Comparison of ENCODE assay signal across 13 cellular contexts in the genomic region with DNA sequence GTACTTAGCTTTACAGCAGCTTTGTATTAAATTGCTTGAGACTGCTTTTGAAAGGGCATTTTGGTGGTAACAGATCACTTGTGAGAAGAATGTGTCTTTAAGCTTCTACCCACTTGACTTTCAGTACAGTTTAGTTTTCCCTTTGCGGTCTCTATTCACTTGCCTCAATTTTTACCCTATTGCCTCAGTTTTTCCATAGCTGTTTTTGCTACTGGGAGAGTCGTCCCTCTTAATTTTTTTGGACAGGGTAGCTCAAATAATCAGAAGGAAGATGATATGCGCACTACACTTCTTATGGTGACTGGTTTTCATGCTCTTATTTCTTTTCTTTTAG. TPM values are rescaled to one million over a fixed set of nuclear protein-coding genes. Genes with fewer than 3 reads are reported as not detected.
DNase-seq lines count a peak whose midpoint lies in the region; ATAC-seq and TF ChIP-seq lines count a peak whose summit lies in the region.
"Had no signal": no experiment of that assay in that cellular context is flagged by ENCODE, and none has a peak within 500 bp of the region (broad histone marks: within the 10 kb centered on the region; RNA-seq: fewer than 3 reads in every experiment).

No MANE protein-coding gene starts in this region.

- peak overlapping the region; percentile 81 for H3K4me3 Mint-ChIP-seq in activated naive CD8-positive, alpha-beta T cell
- no peak overlapping the region for H3K4me3 Mint-ChIP-seq in osteocyte (ENCODE audit: unreplicated experiment)
- H3K4me3 Mint-ChIP-seq in H9 = no peak overlapping the region
- H3K4me3 Mint-ChIP-seq: HFFc6 had no signal

- H3K23ac ChIP-seq in H9 (ENCODE audit: insufficient read length, low read depth, low read length) = no peak overlapping the region

- no peak overlapping the region for H4K8ac ChIP-seq in H9 (replicated peaks; ENCODE audit: insufficient read length, low read depth, low read length)

- no peaks in the 10 kb centered on the region for H3K4me1 ChIP-seq in H9 (ENCODE audit: insufficient read depth, low read length)

- H3K27ac Mint-ChIP-seq in activated naive CD8-positive, alpha-beta T cell = peak overlapping the region; percentile 91
- H3K27ac Mint-ChIP-seq in osteocyte (ENCODE audit: unreplicated experiment) = peak overlapping the region; percentile 76
- no peak overlapping the region for H3K27ac Mint-ChIP-seq in H9
- H3K27ac Mint-ChIP-seq: HFFc6 had no signal

- no peak overlapping the region for H3K14ac ChIP-seq in H9 (ENCODE audit: insufficient read depth, low read length)

- no peaks in the 10 kb centered on the region for H3K27me3 Mint-ChIP-seq in activated naive CD8-positive, alpha-beta T cell
- H3K27me3 Mint-ChIP-seq in osteocyte (ENCODE audit: unreplicated experiment) (no peaks in the 10 kb centered on the region), H9 (ENCODE audit: low read depth) (no peaks in the 10 kb centered on the region)

- H3K9me3 ChIP-seq in H9 (ENCODE audit: control insufficient read depth, low read depth, low read length) = no peaks in the 10 kb centered on the region
- H3K9me3 ChIP-seq: esophagus squamous epithelium had no signal

- no peak overlapping the region for H2BK15ac ChIP-seq in H9 (ENCODE audit: low read depth, low read length)

- no peak overlapping the region for H3K4ac ChIP-seq in H9 (ENCODE audit: low read depth, low read length)

- peaks cover 65% of the 10 kb centered on the region for H3K4me1 Mint-ChIP-seq in activated naive CD8-positive, alpha-beta T cell (ENCODE audit: low read depth)
- H3K4me1 Mint-ChIP-seq in osteocyte (ENCODE audit: unreplicated experiment) (peaks cover 55% of the 10 kb centered on the region), H9 (no peaks in the 10 kb centered on the region)

- ATAC-seq in activated CD4-positive, CD25-positive, alpha-beta regulatory T cell treated with anti-CD3 and anti-CD28 coated beads, Interleukin-2, amount 50 U/mL, for 24 hours = peak; percentile 14 to 29
- peak; percentile 29 for ATAC-seq in HG03442 (IDR thresholded peaks at IDR 0.05; ENCODE audit: unreplicated experiment)

- H3K56ac ChIP-seq in H9 (ENCODE audit: insufficient read length, low read depth, low read length) = no peak overlapping the region

- no peak overlapping the region for H4K91ac ChIP-seq in H9 (ENCODE audit: insufficient read length, low read depth, low read length)

- H2BK120ac ChIP-seq in H9 (ENCODE audit: low read depth, low read length, poor library complexity, severe bottlenecking) = no peak overlapping the region

- peaks cover 9% of the 10 kb centered on the region; the same call in 1 of the 2 replicates for H3K79me2 ChIP-seq in H9 (ENCODE audit: insufficient read depth, low read length)

- no peak for DNase-seq in activated CD4-positive, CD25-positive, alpha-beta regulatory T cell (lab: John Stamatoyannopoulos, UW)
- DNase-seq in osteocyte (ENCODE audit: extremely low spot score, unreplicated experiment) = no peak
- DNase-seq in H9 = no peak
- no peak for DNase-seq in NCI-H128 (lab: John Stamatoyannopoulos, UW; ENCODE audit: unreplicated experiment)
- DNase-seq in NCI-H510A (lab: John Stamatoyannopoulos, UW) = no peak
- DNase-seq: activated CD4-positive, alpha-beta T cell treated with anti-CD3 and anti-CD28 coated beads, Interleukin-2, amount 50 U/mL, for 48 hours; esophagus squamous epithelium; HFFc6; RPMI8226 had no signal

- H3K9me3 Mint-ChIP-seq in activated naive CD8-positive, alpha-beta T cell (ENCODE audit: low read depth) = no peaks in the 10 kb centered on the region
- H3K9me3 Mint-ChIP-seq in osteocyte (ENCODE audit: unreplicated experiment) = no peaks in the 10 kb centered on the region
- no peaks in the 10 kb centered on the region for H3K9me3 Mint-ChIP-seq in H9
- H3K9me3 Mint-ChIP-seq: HFFc6 had no signal

- no peak overlapping the region for H3T11ph ChIP-seq in H9 (ENCODE audit: low read length)

- H3K27me3 ChIP-seq in H9 (ENCODE audit: insufficient read depth, low read length) = no peaks in the 10 kb centered on the region
- H3K27me3 ChIP-seq: esophagus squamous epithelium had no signal

- no peak overlapping the region for H3K4me2 ChIP-seq in H9 (ENCODE audit: insufficient read depth, insufficient read length, low read length)

- H2BK20ac ChIP-seq in H9 (ENCODE audit: low read depth, low read length, poor library complexity, severe bottlenecking) = no peak overlapping the region

- H2BK5ac ChIP-seq in H9 (ENCODE audit: insufficient read length, low read length) = no peak overlapping the region

- no peak overlapping the region for H3K27ac ChIP-seq in H9 (ENCODE audit: insufficient read length, low read depth, low read length)
- H3K27ac ChIP-seq: 22Rv1, esophagus squamous epithelium had no signal

- H4K20me1 ChIP-seq in H9 (ENCODE audit: control insufficient read depth, insufficient read depth, insufficient read length) = no peaks in the 10 kb centered on the region

- H4K5ac ChIP-seq in H9 (ENCODE audit: insufficient read length, low read depth, low read length) = no peak overlapping the region

- H3K18ac ChIP-seq in H9 (ENCODE audit: insufficient read length, low read depth, low read length) = no peak overlapping the region

- no peak overlapping the region for H2BK12ac ChIP-seq in H9 (ENCODE audit: insufficient read length, low read depth, low read length)

- peaks cover 8% of the 10 kb centered on the region for H3K79me1 ChIP-seq in H9 (ENCODE audit: insufficient read depth, low read depth, low read length, poor library complexity, severe bottlenecking)

- TF ChIP-seq CTCF in osteocyte (IDR thresholded peaks at IDR 0.05) = no peak
- TF ChIP-seq CTCF in H9 (conservative IDR thresholded peaks at IDR 0.05) = no peak

- H2AFZ ChIP-seq in H9 (ENCODE audit: low read length) = no peak overlapping the region

- WGBS in H9 (ENCODE audit: extremely low coverage, insufficient read length, low lambda C conversion rate) = no CpG with 5 or more reads among the region's 3 CpGs

- H3K36me3 Mint-ChIP-seq in activated naive CD8-positive, alpha-beta T cell = peaks cover 2% of the 10 kb centered on the region
- H3K36me3 Mint-ChIP-seq in osteocyte (ENCODE audit: unreplicated experiment) = peaks cover 28% of the 10 kb centered on the region
- H3K36me3 Mint-ChIP-seq in H9 (ENCODE audit: insufficient read depth in 1 of 3, low read depth in 3 of 3) = peaks cover 1 to 27% (median 22%) of the 10 kb centered on the region in 3 experiments; a peak in 6 of 7 replicates

- H3K9ac ChIP-seq in H9 (ENCODE audit: extremely low read depth, insufficient read length, low read length) = no peak overlapping the region

- H2AK5ac ChIP-seq in H9 (ENCODE audit: insufficient read length, low read length) = no peak overlapping the region

- no peaks in the 10 kb centered on the region for H3K23me2 ChIP-seq in H9 (ENCODE audit: insufficient read length, low read depth, low read length, poor library complexity, severe bottlenecking)

RNA-seq across cellular contexts. Expression of a gene that starts 18.8 kb away (rescaled TPM):
- total RNA-seq in osteocyte (70.4 and 79.2 TPM in 2 replicates), H9 (2021) (23.3 and 23.8 TPM in 2 replicates)

Comparison
In these comparisons a context has a peak if more than half of its experiments do, and no peak if none do; other contexts are left out.
1. H3K27ac Mint-ChIP-seq: peak in activated naive CD8-positive, alpha-beta T cell (single experiment) and osteocyte (single experiment); none in H9 (0 of 3).